Comparison of ENCODE assay signal across 28 cellular contexts in genomic region chr2:109538551-109538950, GRCh38.
"Had no signal": no experiment of that assay in that cellular context is flagged by ENCODE, and none has a peak within 500 bp of the region (broad histone marks: within the 10 kb centered on the region; RNA-seq: fewer than 3 reads in every experiment).

No MANE protein-coding gene starts in this region.

- DNase-seq: central memory CD4-positive, alpha-beta T cell; effector memory CD4-positive, alpha-beta T cell; erythroblast; esophagus squamous epithelium; foreskin melanocyte; left colon; left ventricle myocardium superior; lower lobe of right lung; naive B cell; pancreas; sigmoid colon; spleen; stimulated activated CD4-positive, alpha-beta T cell treated with anti-CD3 and anti-CD28 coated beads, Interleukin-4, amount 100 ng/mL, for 4 hours; stimulated activated naive CD8-positive, alpha-beta T cell treated with anti-CD3 and anti-CD28 coated beads, Interleukin-15, Interleukin-2, amounts not matched to agents 100 U/mL and 50 U/mL, for 24 hours; transverse colon; upper lobe of right lung; uterus had no signal

- ATAC-seq: left ventricle myocardium superior; lower lobe of right lung; natural killer cell treated with Interleukin-12 subunit alpha and Interleukin-12 subunit beta and Interleukin-15 and Interleukin-18, amount 100 ng/mL, for 72 hours; stimulated activated memory B cell treated with anti-CD40 and anti-IgM and Interleukin-4, amounts not matched to agents 10 μg/mL and 1 μg/mL and 100 μg/mL, for 72 hours; stimulated activated naive CD8-positive, alpha-beta T cell treated with anti-CD3 and anti-CD28 coated beads, Interleukin-15, Interleukin-2, amounts not matched to agents 100 U/mL and 50 U/mL, for 24 hours; upper lobe of right lung had no signal

- H3K4me3 ChIP-seq: esophagus squamous epithelium, lower lobe of right lung, pancreas, right atrium auricular region, sigmoid colon, skin epidermis, spleen, thoracic aorta, transverse colon, upper lobe of right lung, uterus had no signal

- H3K4me3 Mint-ChIP-seq: dendritic cell treated with granulocyte-macrophage colony-stimulating factor and Interleukin-4, amounts not matched to agents 40 ng/mL and 50 ng/mL, for 4 days; naive B cell; natural killer cell treated with Interleukin-12 subunit alpha and Interleukin-12 subunit beta and Interleukin-15 and Interleukin-18, amount 100 ng/mL, for 72 hours; neural crest cell; stimulated activated memory B cell treated with anti-CD40 and anti-IgM and Interleukin-4, amounts not matched to agents 10 μg/mL and 1 μg/mL and 100 μg/mL, for 72 hours had no signal

- H3K36me3 Mint-ChIP-seq: naive B cell; natural killer cell treated with Interleukin-12 subunit alpha and Interleukin-12 subunit beta and Interleukin-15 and Interleukin-18, amount 100 ng/mL, for 72 hours; stimulated activated memory B cell treated with anti-CD40 and anti-IgM and Interleukin-4, amounts not matched to agents 10 μg/mL and 1 μg/mL and 100 μg/mL, for 72 hours had no signal

- FAIRE-seq: colon, endothelial cell of umbilical vein, keratinocyte, pancreas had no signal

- H3K4me1 ChIP-seq: esophagus squamous epithelium, lower lobe of right lung, pancreas, right atrium auricular region, spleen, transverse colon, upper lobe of right lung, uterus had no signal

- H3K27me3 ChIP-seq: esophagus squamous epithelium, pancreas, right atrium auricular region, sigmoid colon, transverse colon, upper lobe of right lung, uterus had no signal

- H3K27ac Mint-ChIP-seq: dendritic cell treated with granulocyte-macrophage colony-stimulating factor and Interleukin-4, amounts not matched to agents 40 ng/mL and 50 ng/mL, for 4 days; natural killer cell treated with Interleukin-12 subunit alpha and Interleukin-12 subunit beta and Interleukin-15 and Interleukin-18, amount 100 ng/mL, for 72 hours; stimulated activated memory B cell treated with anti-CD40 and anti-IgM and Interleukin-4, amounts not matched to agents 10 μg/mL and 1 μg/mL and 100 μg/mL, for 72 hours had no signal

- H3K9me3 ChIP-seq: esophagus squamous epithelium, lower lobe of right lung, neutrophil, pancreas, right atrium auricular region, sigmoid colon, spleen, thoracic aorta, transverse colon, upper lobe of right lung, uterus had no signal

- H3K27ac ChIP-seq: esophagus squamous epithelium, lower lobe of right lung, neutrophil, pancreas, right atrium auricular region, sigmoid colon, skin epidermis, spleen, thoracic aorta, transverse colon, upper lobe of right lung, uterus had no signal

- H3K4me1 Mint-ChIP-seq: naive B cell; stimulated activated memory B cell treated with anti-CD40 and anti-IgM and Interleukin-4, amounts not matched to agents 10 μg/mL and 1 μg/mL and 100 μg/mL, for 72 hours had no signal

- H3K9me3 Mint-ChIP-seq: dendritic cell treated with granulocyte-macrophage colony-stimulating factor and Interleukin-4, amounts not matched to agents 40 ng/mL and 50 ng/mL, for 4 days; natural killer cell treated with Interleukin-12 subunit alpha and Interleukin-12 subunit beta and Interleukin-15 and Interleukin-18, amount 100 ng/mL, for 72 hours had no signal

- H3K36me3 ChIP-seq: lower lobe of right lung, neutrophil, pancreas, right atrium auricular region, sigmoid colon, spleen, thoracic aorta, transverse colon, upper lobe of right lung, uterus had no signal
